In genomic region chr20:44475694-44476560, GRCh38 we compare ENCODE assay signal across 1 cellular context.
TF ChIP-seq lines count a peak whose summit lies in the region.

TTPAL (plus strand) TSS chr20:44475874; CDS start chr20:44480000, 4,126 bp downstream.

TF ChIP-seq in HCT116, 20 proteins besides CTCF, POLR2A, EP300 and RAD21 (continued from another document):
- TF ChIP-seq REST (IDR thresholded peaks at IDR 0.05; ENCODE audit: low read depth) (no peak), CEBPB (IDR thresholded peaks at IDR 0.05; ENCODE audit: low read depth) (no peak), ZNF274 (IDR thresholded peaks at IDR 0.05; ENCODE audit: low read depth, low read length) (no peak), EZH2 (IDR thresholded peaks at IDR 0.05) (no peak), ELF1 (IDR thresholded peaks at IDR 0.05; ENCODE audit: borderline replicate concordance, low read depth) (no peak), POLR2AphosphoS5 (IDR thresholded peaks at IDR 0.05; ENCODE audit: low read depth, low read length) (peak; percentile 98), SIN3A (IDR thresholded peaks at IDR 0.05; ENCODE audit: low read depth) (peak; percentile 89; the same call in 1 of the 2 replicates), FOSL1 (IDR thresholded peaks at IDR 0.05; ENCODE audit: low read depth) (no peak), ZBTB33 (IDR thresholded peaks at IDR 0.05; ENCODE audit: extremely low read depth, insufficient replicate concordance, low read length) (peak; percentile 3)
